8 cellular contexts compared by ENCODE assay signal in the genomic region with DNA sequence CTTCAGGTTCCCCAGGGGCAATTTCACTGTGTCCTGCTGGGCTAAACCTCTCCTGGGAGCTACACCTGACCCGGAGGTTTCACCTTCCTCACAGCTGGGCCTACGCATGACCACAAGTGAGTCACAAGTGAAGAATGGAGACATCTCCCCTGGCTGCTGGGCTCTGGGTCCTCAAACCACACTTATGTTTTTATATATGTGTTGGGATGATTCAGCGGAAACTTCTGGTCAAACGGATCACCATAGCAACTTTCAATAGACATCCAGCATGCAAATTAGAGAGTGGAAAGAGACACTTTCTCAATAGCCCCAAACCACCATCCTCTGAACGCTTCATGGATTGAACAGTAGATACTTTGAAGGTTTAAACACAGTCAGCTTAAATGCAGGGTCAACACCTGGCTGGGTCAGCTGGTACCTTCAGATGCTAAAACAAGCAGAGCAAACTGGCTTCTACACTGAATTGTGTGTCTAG. TPM values are rescaled to one million over a fixed set of nuclear protein-coding genes. Genes with fewer than 3 reads are reported as not detected.
DNase-seq lines count a peak whose midpoint lies in the region; ATAC-seq, FAIRE-seq and TF ChIP-seq lines count a peak whose summit lies in the region.

No MANE protein-coding gene starts in this region.

- POLR2A ChIA-PET in HEK293T (lab: Yijun Ruan, JAX), result no interaction called here

- peak; percentile 90 for ATAC-seq in HG02623 (IDR thresholded peaks at IDR 0.05; ENCODE audit: unreplicated experiment)

- no peak for TF ChIP-seq POLR2A in GM12892 (IDR thresholded peaks at IDR 0.05; ENCODE audit: low read depth, low read length)

- peak; percentile 76 for FAIRE-seq in GM12892 (lab: Jason Lieb, UNC)

- CTCF ChIA-PET in HEK293T (lab: Yijun Ruan, JAX), result no interaction called here

- DNase-seq in GM12892 (ENCODE audit: insufficient read length) (peak; percentile 6), RPMI7951 (ENCODE audit: low read depth) (peak; percentile 93), HUDEP-2 (lab: John Stamatoyannopoulos, UW; ENCODE audit: unreplicated experiment in 76 of 76) (no peak), dermis blood vessel endothelial cell (no peak), HEK293T (ENCODE audit: extremely low spot score) (no peak)
- peak; percentile 9 for DNase-seq in central memory CD4-positive, alpha-beta T cell
- DNase-seq in stimulated activated CD8-positive, alpha-beta memory T cell treated with anti-CD3 and anti-CD28 coated beads, Interleukin-7, amount 100 ng/mL, for 48 hours (ENCODE audit: extremely low read depth in 1 of 2, low read depth in 1 of 2), result peak; percentile 27 to 78

TF ChIP-seq in HEK293T, 16 proteins besides CTCF, POLR2A, EP300 and RAD21:
- TF ChIP-seq NFRKB (IDR thresholded peaks at IDR 0.05), result no peak
- TF ChIP-seq FOXA1 (IDR thresholded peaks at IDR 0.05), result no peak
- no peak for TF ChIP-seq TARDBP (IDR thresholded peaks at IDR 0.05)
- no peak for TF ChIP-seq SUZ12 (IDR thresholded peaks at IDR 0.05)
- TF ChIP-seq FOXK2 (IDR thresholded peaks at IDR 0.05), result no peak
- no peak for TF ChIP-seq ARNT (IDR thresholded peaks at IDR 0.05)
- TF ChIP-seq ZNF384 (IDR thresholded peaks at IDR 0.05), result no peak
- TF ChIP-seq L3MBTL2 (conservative IDR thresholded peaks at IDR 0.05), result no peak
- TF ChIP-seq BHLHE40 (IDR thresholded peaks at IDR 0.05; ENCODE audit: borderline replicate concordance), result no peak
- no peak for TF ChIP-seq PKNOX1 (IDR thresholded peaks at IDR 0.05)
- no peak for TF ChIP-seq ELF4 (IDR thresholded peaks at IDR 0.05)
- TF ChIP-seq SP1 (IDR thresholded peaks at IDR 0.05), result no peak
- no peak for TF ChIP-seq LEF1 (IDR thresholded peaks at IDR 0.05; ENCODE audit: borderline replicate concordance)
- TF ChIP-seq FOXM1 (IDR thresholded peaks at IDR 0.05; ENCODE audit: borderline replicate concordance), result no peak
- no peak for TF ChIP-seq HDGF (IDR thresholded peaks at IDR 0.05; ENCODE audit: borderline replicate concordance)
- no peak for TF ChIP-seq CTBP1 (IDR thresholded peaks at IDR 0.05; ENCODE audit: borderline replicate concordance)

RNA-seq across cellular contexts. Expression of gene MAF, which starts 28.0 kb away (rescaled TPM):
- polyA plus RNA-seq in GM12892 (2012; ENCODE audit: missing spikeins), result not detected
- total RNA-seq in RPMI7951 (2014; rRNA removed; shearing (Covaris generic)), result 0.48 and 0.88 TPM in 2 replicates
- total RNA-seq in dermis blood vessel endothelial cell, result 30.3 and 43.7 TPM in 2 replicates

Comparison
In these comparisons a context has a peak if more than half of its experiments do, and no peak if none do; other contexts are left out.
1. DNase-seq: peak in GM12892 (single experiment), RPMI7951 (single experiment), central memory CD4-positive, alpha-beta T cell (single experiment) and stimulated activated CD8-positive, alpha-beta memory T cell treated with anti-CD3 and anti-CD28 coated beads, Interleukin-7, amount 100 ng/mL, for 48 hours (2 of 2); none in HUDEP-2 (0 of 76), dermis blood vessel endothelial cell (single experiment) and HEK293T (single experiment).
2. RNA of gene MAF, which starts 28.0 kb away (total RNA-seq): 30.3 to 43.7 TPM in dermis blood vessel endothelial cell; 0.48 to 0.88 TPM in RPMI7951; every median in the first group is over 10 times any median in the second.